ENCODE assay signal across 3 cellular contexts in genomic region chr6:101741474-101742171, GRCh38.
TF ChIP-seq lines count a peak whose summit lies in the region.

No MANE protein-coding gene starts in this region.

TF ChIP-seq in liver, 16 proteins besides CTCF, POLR2A, EP300 and RAD21:
- TF ChIP-seq FOXA1 (IDR thresholded peaks at IDR 0.05), result peak; percentile 84
- TF ChIP-seq HNF4A (conservative IDR thresholded peaks at IDR 0.05), result peak; percentile 53 to 75
- TF ChIP-seq ZBTB33 (IDR thresholded peaks at IDR 0.05), result peak; percentile 62
- peak; percentile 66 for TF ChIP-seq REST (IDR thresholded peaks at IDR 0.05)
- TF ChIP-seq MAX (IDR thresholded peaks at IDR 0.05), result peak; percentile 72
- peak; percentile 42 to 80 for TF ChIP-seq RXRA (IDR thresholded peaks at IDR 0.05)
- no peak for TF ChIP-seq ATF3 (IDR thresholded peaks at IDR 0.05)
- peak; percentile 59 for TF ChIP-seq YY1 (IDR thresholded peaks at IDR 0.05)
- peak; percentile 89 for TF ChIP-seq FOXA2 (IDR thresholded peaks at IDR 0.05)
- TF ChIP-seq EGR1 (IDR thresholded peaks at IDR 0.05; ENCODE audit: low read depth in 2 of 2), result peak in 1 of 2 donors; percentile 30
- TF ChIP-seq SP1 (IDR thresholded peaks at IDR 0.05), result peak; percentile 29
- peak; percentile 13 for TF ChIP-seq NR2F2 (IDR thresholded peaks at IDR 0.05)
- TF ChIP-seq GABPA (IDR thresholded peaks at IDR 0.05 in 1 of 2, conservative IDR thresholded peaks at IDR 0.05 in 1 of 2), result no peak
- no peak for TF ChIP-seq HNF4G (IDR thresholded peaks at IDR 0.05)
- TF ChIP-seq JUND (IDR thresholded peaks at IDR 0.05), result peak in 1 of 2 donors; percentile 69
- TF ChIP-seq TAF1 (conservative IDR thresholded peaks at IDR 0.05), result no peak

TF ChIP-seq in HepG2, 621 proteins besides CTCF, POLR2A, EP300 and RAD21:
- TF ChIP-seq ZNF646 (CRISPR knock-in tag; IDR thresholded peaks at IDR 0.05) (no peak), ZNF615 (CRISPR knock-in tag; IDR thresholded peaks at IDR 0.05; ENCODE audit: borderline replicate concordance) (no peak), ZNF382 (CRISPR knock-in tag; IDR thresholded peaks at IDR 0.05; ENCODE audit: borderline replicate concordance) (no peak)

TF ChIP-seq in WTC11, 78 proteins besides CTCF, POLR2A, EP300 and RAD21:
- no peak for TF ChIP-seq NR1H2 (CRISPR knock-in tag; IDR thresholded peaks at IDR 0.05)
- TF ChIP-seq ATF1 (CRISPR knock-in tag; IDR thresholded peaks at IDR 0.05), result no peak
- TF ChIP-seq ZNF425 (CRISPR knock-in tag; conservative IDR thresholded peaks at IDR 0.05), result no peak
- TF ChIP-seq NR2C2 (CRISPR knock-in tag; IDR thresholded peaks at IDR 0.05), result no peak
- no peak for TF ChIP-seq ZNF121 (CRISPR knock-in tag; IDR thresholded peaks at IDR 0.05)
- TF ChIP-seq JUN (CRISPR knock-in tag; IDR thresholded peaks at IDR 0.05), result no peak
- no peak for TF ChIP-seq ARID4B (CRISPR knock-in tag; IDR thresholded peaks at IDR 0.05; ENCODE audit: borderline replicate concordance)
- TF ChIP-seq KAT7 (CRISPR knock-in tag; IDR thresholded peaks at IDR 0.05; ENCODE audit: borderline replicate concordance), result no peak
- no peak for TF ChIP-seq OVOL2 (CRISPR knock-in tag; IDR thresholded peaks at IDR 0.05; ENCODE audit: borderline replicate concordance)
- no peak for TF ChIP-seq ETV6 (CRISPR knock-in tag; IDR thresholded peaks at IDR 0.05)
- no peak for TF ChIP-seq AFF4 (CRISPR knock-in tag; IDR thresholded peaks at IDR 0.05; ENCODE audit: borderline replicate concordance)
- no peak for TF ChIP-seq E2F4 (CRISPR knock-in tag; IDR thresholded peaks at IDR 0.05; ENCODE audit: borderline replicate concordance, low read depth)
- no peak for TF ChIP-seq NFATC4 (CRISPR knock-in tag; IDR thresholded peaks at IDR 0.05)
- TF ChIP-seq HMGXB4 (CRISPR knock-in tag; IDR thresholded peaks at IDR 0.05), result no peak
- no peak for TF ChIP-seq TEAD1 (CRISPR knock-in tag; IDR thresholded peaks at IDR 0.05)
- no peak for TF ChIP-seq E2F5 (CRISPR knock-in tag; IDR thresholded peaks at IDR 0.05)
